8 cellular contexts compared by ENCODE assay signal in the genomic region with DNA sequence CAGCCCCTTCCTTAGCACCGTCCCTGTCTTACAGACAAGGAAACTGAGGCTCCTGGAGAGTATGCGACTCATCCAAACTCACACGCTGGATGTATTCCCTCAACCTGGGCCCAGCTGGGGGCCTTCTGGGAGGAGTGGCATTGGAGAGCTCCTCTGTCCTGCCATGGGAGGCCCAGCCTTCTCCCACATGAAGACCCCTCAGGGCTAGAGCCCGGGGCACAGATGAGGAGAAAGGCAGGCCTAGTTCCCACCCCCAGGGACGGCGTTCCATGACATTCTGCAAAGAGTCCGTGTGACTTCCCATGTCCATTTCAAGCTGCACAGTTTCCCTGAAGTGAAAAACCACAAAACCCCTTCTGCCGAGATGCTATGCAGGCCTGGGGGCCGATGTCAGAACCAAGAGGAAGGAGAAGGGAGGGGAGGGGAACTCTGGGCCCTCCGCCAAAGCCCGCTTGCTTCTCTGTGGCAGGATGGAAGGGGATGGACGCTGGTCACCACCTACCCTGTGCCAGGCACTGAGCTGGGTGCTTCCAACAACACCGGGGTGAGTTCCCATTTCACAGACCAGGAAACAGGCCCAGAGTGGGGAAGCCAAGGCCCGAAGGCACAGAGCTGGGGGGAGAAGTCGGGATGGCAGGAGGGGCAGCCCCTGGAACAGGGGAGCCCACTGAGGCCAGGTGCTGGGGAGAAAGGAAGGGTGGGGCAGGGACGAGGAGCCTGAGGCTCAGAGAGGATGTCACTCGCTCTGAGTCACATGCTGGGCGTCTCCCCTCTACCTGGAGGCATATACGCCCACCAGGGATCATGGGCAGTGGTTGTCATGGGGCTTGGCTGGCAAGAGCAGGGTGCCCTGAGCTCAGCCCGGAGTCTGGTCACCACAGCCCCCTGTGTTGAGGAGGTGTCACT. TPM values are rescaled to one million over a fixed set of nuclear protein-coding genes. Genes with fewer than 3 reads are reported as not detected.
A peak's percentile ranks its signal among the peaks of the same experiment; 100 is the strongest.
DNase-seq lines count a peak whose midpoint lies in the region; ATAC-seq lines count a peak whose summit lies in the region.

No MANE protein-coding gene starts in this region.

- H3K9me3 ChIP-seq in mesenchymal stem cell (ENCODE audit: control insufficient read depth, low read length): no peaks in the 10 kb centered on the region

- H2BK5ac ChIP-seq in mesenchymal stem cell (ENCODE audit: low read depth, low read length, poor library complexity, severe bottlenecking): no peak overlapping the region

- H3K4me2 ChIP-seq in mesenchymal stem cell (ENCODE audit: low read length, poor library complexity, severe bottlenecking): no peak overlapping the region

- H2BK15ac ChIP-seq in mesenchymal stem cell (ENCODE audit: low read depth, poor library complexity, severe bottlenecking): peak overlapping the region; percentile 95

- peak overlapping the region; percentile 97 for H4K91ac ChIP-seq in mesenchymal stem cell (ENCODE audit: low read length)

- H4K8ac ChIP-seq in mesenchymal stem cell (ENCODE audit: low read length): peak overlapping the region; percentile 78

- no peaks in the 10 kb centered on the region for H3K27me3 ChIP-seq in mesenchymal stem cell (ENCODE audit: control insufficient read depth in 1 of 2, insufficient read depth in 1 of 2, low read length in 2 of 2)

- peak overlapping the region; percentile 62 to 68 for H3K4ac ChIP-seq in mesenchymal stem cell (ENCODE audit: low read depth in 1 of 2, low read length in 2 of 2)

- peak overlapping the region in 1 of 2 experiments; percentile 85 for H3K23ac ChIP-seq in mesenchymal stem cell (ENCODE audit: low read length in 2 of 2)

- peak overlapping the region; percentile 75 for H2AK5ac ChIP-seq in mesenchymal stem cell (ENCODE audit: low read length, severe bottlenecking)

- H3K36me3 ChIP-seq in mesenchymal stem cell (ENCODE audit: control insufficient read depth in 1 of 2, insufficient read depth in 2 of 2, low read depth in 1 of 2, low read length in 2 of 2): peaks cover 15 to 49% of the 10 kb centered on the region in 2 experiments

- DNase-seq in CD1c-positive myeloid dendritic cell (ENCODE audit: extremely low spot score): peak; percentile 71
- DNase-seq in RPMI7951 (ENCODE audit: low read depth): peak; percentile 92
- DNase-seq in amniotic epithelial cell (ENCODE audit: low read depth): peak; percentile 60
- DNase-seq in mesenchymal stem cell: peak; percentile 78
- DNase-seq in D341Med (ENCODE audit: low spot score): no peak
- DNase-seq in superior temporal gyrus (ENCODE audit: extremely low spot score): no peak

- H3K79me1 ChIP-seq in mesenchymal stem cell (replicated peaks; ENCODE audit: low read length, poor library complexity, severe bottlenecking): peaks cover 2% of the 10 kb centered on the region

- WGBS in mesenchymal stem cell: 60% methylated on average over 20 of the region's 20 CpGs

- peak overlapping the region; percentile 56 for H2BK120ac ChIP-seq in mesenchymal stem cell (ENCODE audit: low read depth, low read length)

- no peak overlapping the region for H2AFZ ChIP-seq in mesenchymal stem cell (ENCODE audit: low read depth, low read length)

- peak overlapping the region in 1 of 2 experiments; percentile 77 for H3K14ac ChIP-seq in mesenchymal stem cell (ENCODE audit: low read length in 2 of 2)

- no peak overlapping the region for H3K9ac ChIP-seq in mesenchymal stem cell (ENCODE audit: low read length)

- no peak overlapping the region for H3K4me3 ChIP-seq in mesenchymal stem cell (ENCODE audit: insufficient read depth in 1 of 2, low read depth in 1 of 2, low read length in 2 of 2)

- peak overlapping the region; percentile 76 to 95 for H2BK12ac ChIP-seq in mesenchymal stem cell (ENCODE audit: low read length in 2 of 2)

- ATAC-seq in GM19455 (IDR thresholded peaks at IDR 0.05; ENCODE audit: unreplicated experiment) (no peak), HG02973 (IDR thresholded peaks at IDR 0.05; ENCODE audit: unreplicated experiment) (no peak)

- peak overlapping the region; percentile 81 to 97 for H3K18ac ChIP-seq in mesenchymal stem cell (ENCODE audit: low read depth in 1 of 2, low read length in 2 of 2)

- peak overlapping the region; percentile 22 for H3K27ac ChIP-seq in mesenchymal stem cell (ENCODE audit: low read length, poor library complexity, severe bottlenecking)

- H3K4me1 ChIP-seq in mesenchymal stem cell (ENCODE audit: control insufficient read depth, insufficient read depth, low read depth, low read length): peaks cover 36% of the 10 kb centered on the region

RNA-seq across cellular contexts. Expression of a gene that starts 15.7 kb away (rescaled TPM):
- total RNA-seq in RPMI7951 (2014; rRNA removed; shearing (Covaris generic)): 138 and 151 TPM in 2 replicates
- 121 TPM for polyA plus RNA-seq in mesenchymal stem cell (2013, experiment 1 of 2)
- polyA plus RNA-seq in mesenchymal stem cell (2013, experiment 2 of 2): 117 TPM

RNA-seq across cellular contexts. Expression of a gene that starts 16.1 kb away (rescaled TPM):
- total RNA-seq in RPMI7951 (2014; rRNA removed; shearing (Covaris generic)): not detected in 2 replicates
- polyA plus RNA-seq in mesenchymal stem cell (2013, experiment 1 of 2): not detected
- not detected for polyA plus RNA-seq in mesenchymal stem cell (2013, experiment 2 of 2)

RNA-seq across cellular contexts. Expression of a gene that starts 40.3 kb away (rescaled TPM):
- total RNA-seq in RPMI7951 (2014; rRNA removed; shearing (Covaris generic)): 2.0 and 2.2 TPM in 2 replicates
- 38.2 TPM for polyA plus RNA-seq in mesenchymal stem cell (2013, experiment 1 of 2)
- 37.9 TPM for polyA plus RNA-seq in mesenchymal stem cell (2013, experiment 2 of 2)

RNA-seq across cellular contexts. Expression of a gene that starts 53.9 kb away (rescaled TPM):
- 1.2 and 1.6 TPM in 2 replicates for total RNA-seq in RPMI7951 (2014; rRNA removed; shearing (Covaris generic))
- polyA plus RNA-seq in mesenchymal stem cell (2013, experiment 1 of 2): 0.65 TPM
- polyA plus RNA-seq in mesenchymal stem cell (2013, experiment 2 of 2): 0.41 TPM

Comparison
In these comparisons a context has a peak if more than half of its experiments do, and no peak if none do; other contexts are left out.
1. DNase-seq: peak in CD1c-positive myeloid dendritic cell (single experiment), RPMI7951 (single experiment), amniotic epithelial cell (single experiment) and mesenchymal stem cell (single experiment); none in D341Med (single experiment) and superior temporal gyrus (single experiment).